In genomic region chr10:125264091-125264490, GRCh38 we compare ENCODE assay signal across 27 cellular contexts.
"Had no signal": no experiment of that assay in that cellular context is flagged by ENCODE, and none has a peak within 500 bp of the region (broad histone marks: within the 10 kb centered on the region; RNA-seq: fewer than 3 reads in every experiment).

No MANE protein-coding gene starts in this region.

- H3K4me3 Mint-ChIP-seq: activated T-helper 1 cell treated with anti-CD3 and anti-CD28 coated beads, Interleukin-12 subunit alpha, Interleukin-12 subunit beta, Interleukin-2, Interleukin-4 antibody, amounts not matched to agents 30 ng/mL and 10 ng/mL and 1 ng/mL, durations not matched to agents 14 hours and 24 hours and 36 hours; dendritic cell treated with granulocyte-macrophage colony-stimulating factor and Interleukin-4, amounts not matched to agents 40 ng/mL and 50 ng/mL, for 4 days; nephron progenitor cell; T-helper 17 cell had no signal

- ATAC-seq: activated naive CD4-positive, alpha-beta T cell treated with anti-CD3 and anti-CD28 coated beads, Interleukin-2, amount 50 U/mL, for 72 hours; left lobe of liver; stimulated activated naive CD8-positive, alpha-beta T cell treated with anti-CD3 and anti-CD28 coated beads, Interleukin-15, Interleukin-2, amounts not matched to agents 100 U/mL and 50 U/mL, for 24 hours; T-helper 17 cell had no signal

- DNase-seq: activated CD4-positive, CD25-positive, alpha-beta regulatory T cell treated with anti-CD3 and anti-CD28 coated beads, Interleukin-2, amount 50 U/mL, for 72 hours; activated gamma-delta T cell treated with Interleukin-2 at 50 U/mL for 16 hours; activated T-cell treated with anti-CD3 and anti-CD28 coated beads for 4 hours; adrenal gland; effector memory CD4-positive, alpha-beta T cell; glutamatergic neuron; hippocampal formation; nephron progenitor cell; occipital lobe; stimulated activated CD4-positive, alpha-beta T cell treated with anti-CD3 and anti-CD28 coated beads, Interleukin-12 subunit alpha, Interleukin-12 subunit beta, amount 100 ng/mL, for 4 hours; stimulated activated CD4-positive, alpha-beta T cell treated with anti-CD3 and anti-CD28 coated beads, Interleukin-1b, Interleukin-23, amount 100 ng/mL, for 48 hours; stimulated activated naive CD8-positive, alpha-beta T cell treated with anti-CD3 and anti-CD28 coated beads, Interleukin-15, Interleukin-2, amounts not matched to agents 100 U/mL and 50 U/mL, for 24 hours; substantia nigra; T-helper 17 cell; tibial artery had no signal

- H3K9me3 Mint-ChIP-seq: dendritic cell treated with granulocyte-macrophage colony-stimulating factor and Interleukin-4, amounts not matched to agents 40 ng/mL and 50 ng/mL, for 4 days had no signal

- H3K9me3 ChIP-seq: adrenal gland, prostate gland, right atrium auricular region, tibial artery, vagina had no signal

- H3K4me3 ChIP-seq: adrenal gland, cardiac muscle cell, lung, prostate gland, right atrium auricular region, tibial artery, vagina had no signal

- H3K4me1 ChIP-seq: adrenal gland, prostate gland, right atrium auricular region, tibial artery, vagina had no signal

- FAIRE-seq: islet of Langerhans had no signal

- H3K36me3 Mint-ChIP-seq: activated naive CD4-positive, alpha-beta T cell treated with anti-CD3 and anti-CD28 coated beads, Interleukin-2, amount 50 U/mL, for 72 hours had no signal

- H3K27me3 ChIP-seq: adrenal gland, cardiac muscle cell, foreskin keratinocyte, right atrium auricular region, vagina had no signal

- H3K4me1 Mint-ChIP-seq: nephron progenitor cell, T-helper 17 cell had no signal

- H3K27ac ChIP-seq: adrenal gland, cardiac muscle cell, foreskin keratinocyte, prostate gland, right atrium auricular region, tibial artery, vagina, VCaP had no signal

- H3K36me3 ChIP-seq: adrenal gland, cardiac muscle cell, prostate gland, right atrium auricular region, tibial artery, vagina had no signal

- H3K27ac Mint-ChIP-seq: activated naive CD4-positive, alpha-beta T cell treated with anti-CD3 and anti-CD28 coated beads, Interleukin-2, amount 50 U/mL, for 72 hours; activated T-helper 1 cell treated with anti-CD3 and anti-CD28 coated beads, Interleukin-12 subunit alpha, Interleukin-12 subunit beta, Interleukin-2, Interleukin-4 antibody, amounts not matched to agents 30 ng/mL and 10 ng/mL and 1 ng/mL, durations not matched to agents 14 hours and 24 hours and 36 hours; dendritic cell treated with granulocyte-macrophage colony-stimulating factor and Interleukin-4, amounts not matched to agents 40 ng/mL and 50 ng/mL, for 4 days; nephron progenitor cell; T-helper 17 cell had no signal

- H3K27me3 Mint-ChIP-seq: T-helper 17 cell had no signal
